Comparison of ENCODE assay signal across 25 cellular contexts in the genomic region with DNA sequence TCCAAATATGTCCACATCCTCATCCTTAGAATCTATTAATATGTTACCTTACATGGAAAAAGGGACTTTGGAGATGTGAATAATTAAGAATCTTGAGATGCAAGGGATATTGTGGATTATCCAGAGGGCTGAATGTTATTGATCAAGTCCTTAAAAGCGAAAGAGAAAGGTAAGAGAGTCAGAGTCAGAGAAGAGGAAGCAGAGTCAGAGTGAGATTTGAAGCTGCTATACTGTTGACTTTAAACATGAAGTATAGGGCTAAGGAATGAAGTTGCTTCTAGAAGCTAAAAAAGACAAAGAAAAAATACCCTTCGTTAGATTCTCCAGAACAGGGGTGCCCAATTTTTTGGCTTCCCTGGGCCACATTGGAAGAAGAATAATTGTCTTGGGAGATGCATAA.
"Had no signal": no experiment of that assay in that cellular context is flagged by ENCODE, and none has a peak within 500 bp of the region (broad histone marks: within the 10 kb centered on the region; RNA-seq: fewer than 3 reads in every experiment).

No MANE protein-coding gene starts in this region.

- H3K27ac ChIP-seq: neural progenitor cell, ovary, parathyroid adenoma, psoas muscle, right lobe of liver, sigmoid colon, stomach, thoracic aorta, thyroid gland, tibial nerve, upper lobe of left lung, vagina had no signal

- ATAC-seq: natural killer cell; psoas muscle; right cardiac atrium; right lobe of liver; stimulated activated effector memory CD8-positive, alpha-beta T cell treated with anti-CD3 and anti-CD28 coated beads, Interleukin-12 subunit alpha, Interleukin-12 subunit beta, amount 100 ng/mL, for 72 hours; stimulated activated naive B cell treated with anti-CD40 and anti-IgM and Interleukin-4, amounts not matched to agents 10 μg/mL and 1 μg/mL and 100 μg/mL, for 72 hours had no signal

- H3K36me3 ChIP-seq: neural progenitor cell, ovary, right lobe of liver, sigmoid colon, stomach, thoracic aorta, thyroid gland, tibial nerve, upper lobe of left lung, vagina had no signal

- H3K79me2 ChIP-seq: parathyroid adenoma had no signal

- DNase-seq: natural killer cell; occipital lobe; ovary; posterior cingulate gyrus; psoas muscle; right cardiac atrium; right lobe of liver; sigmoid colon; small intestine; stimulated activated CD4-positive, alpha-beta T cell treated with anti-CD3 and anti-CD28 coated beads, Interleukin-15, amount 100 ng/mL, for 24 hours; stimulated activated CD4-positive, alpha-beta T cell treated with anti-CD3 and anti-CD28 coated beads, Interleukin-2, amount 100 ng/mL, for 24 hours; stimulated activated CD4-positive, alpha-beta T cell treated with anti-CD3 and anti-CD28 coated beads, Interleukin-2, amount 100 ng/mL, for 48 hours; stimulated activated CD4-positive, alpha-beta T cell treated with anti-CD3 and anti-CD28 coated beads, Interleukin-4, amount 100 ng/mL, for 24 hours; stimulated activated naive B cell treated with anti-CD40 and anti-IgM and Interleukin-4, amounts not matched to agents 10 μg/mL and 1 μg/mL and 100 μg/mL, for 72 hours; stimulated activated naive CD4-positive, alpha-beta T cell treated with Interleukin-2 at 50 U/mL for 16 hours; stomach; thyroid gland; trophoblast cell; upper lobe of left lung had no signal

- H3K4me1 ChIP-seq: neural progenitor cell, parathyroid adenoma, psoas muscle, right lobe of liver, sigmoid colon, stomach, thyroid gland, tibial nerve, upper lobe of left lung, vagina had no signal

- H3K9me3 ChIP-seq: ovary, right lobe of liver, sigmoid colon, thyroid gland, upper lobe of left lung, vagina had no signal

- H3K27me3 ChIP-seq: neural progenitor cell, ovary, right lobe of liver, sigmoid colon, stomach, thyroid gland, tibial nerve, upper lobe of left lung, vagina had no signal

- H2AFZ ChIP-seq: neural progenitor cell, parathyroid adenoma had no signal

- H3K4me3 ChIP-seq: neural progenitor cell, ovary, psoas muscle, right lobe of liver, sigmoid colon, stomach, thoracic aorta, thyroid gland, tibial nerve, upper lobe of left lung, vagina had no signal

- H3K4me2 ChIP-seq: neural progenitor cell had no signal

- H3K9ac ChIP-seq: neural progenitor cell, parathyroid adenoma had no signal
